Comparison of ENCODE assay signal across 28 cellular contexts in the genomic region with DNA sequence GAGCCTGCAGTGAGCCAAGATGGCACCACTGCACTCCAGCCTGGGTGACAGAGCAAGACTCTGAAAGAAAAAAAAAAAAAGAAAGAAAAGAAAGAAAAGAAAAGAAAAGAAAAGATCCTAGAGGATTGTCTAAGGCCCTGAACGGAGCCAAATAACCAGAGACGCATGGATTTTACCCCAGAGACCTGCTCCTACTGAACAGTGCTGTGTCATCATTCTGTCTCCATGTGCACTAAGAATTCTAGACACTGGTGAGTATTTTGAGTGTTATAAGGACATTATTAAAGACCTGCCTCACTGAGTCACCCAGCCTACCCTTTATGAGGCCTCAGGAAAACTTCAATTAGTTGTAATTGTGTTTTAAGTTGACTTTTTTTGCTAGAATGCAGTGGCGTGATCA.
"Had no signal": no experiment of that assay in that cellular context is flagged by ENCODE, and none has a peak within 500 bp of the region (broad histone marks: within the 10 kb centered on the region; RNA-seq: fewer than 3 reads in every experiment).

No MANE protein-coding gene starts in this region.

- H2AFZ ChIP-seq: hepatocyte had no signal

- H3K9me3 ChIP-seq: colonic mucosa, esophagus muscularis mucosa, esophagus squamous epithelium, gastrocnemius medialis, gastroesophageal sphincter, heart left ventricle, heart right ventricle had no signal

- H3K27ac ChIP-seq: colonic mucosa, coronary artery, dorsolateral prefrontal cortex, epithelial cell of prostate, esophagus muscularis mucosa, esophagus squamous epithelium, foreskin keratinocyte, gastrocnemius medialis, gastroesophageal sphincter, heart left ventricle, heart right ventricle, hepatocyte had no signal

- DNase-seq: colonic mucosa; cortex of kidney; dermis blood vessel endothelial cell; dorsolateral prefrontal cortex; effector CD4-positive, alpha-beta T cell; effector CD8-positive, alpha-beta T cell; effector memory CD4-positive, alpha-beta T cell; effector memory CD8-positive, alpha-beta T cell; endodermal cell; erythroblast; esophagus squamous epithelium; foreskin keratinocyte; foreskin melanocyte; gastrocnemius medialis; glutamatergic neuron; head of caudate nucleus; heart left ventricle; heart right ventricle had no signal

- H3K27me3 ChIP-seq: colonic mucosa, dorsolateral prefrontal cortex, esophagus muscularis mucosa, esophagus squamous epithelium, foreskin keratinocyte, gastrocnemius medialis, gastroesophageal sphincter, heart left ventricle, heart right ventricle, hepatocyte had no signal

- H3K36me3 ChIP-seq: colonic mucosa, esophagus muscularis mucosa, esophagus squamous epithelium, gastrocnemius medialis, gastroesophageal sphincter, heart left ventricle had no signal

- H3K4me3 ChIP-seq: colonic mucosa, coronary artery, dorsolateral prefrontal cortex, esophagus muscularis mucosa, esophagus squamous epithelium, gastrocnemius medialis, gastroesophageal sphincter, heart left ventricle, heart right ventricle, hepatocyte had no signal

- ATAC-seq: effector memory CD8-positive, alpha-beta T cell; esophagus mucosa; foreskin keratinocyte; gastrocnemius medialis; gastroesophageal sphincter; heart left ventricle; heart right ventricle had no signal

- H3K4me2 ChIP-seq: hepatocyte had no signal

- H3K4me1 ChIP-seq: colonic mucosa, esophagus squamous epithelium, foreskin keratinocyte, gastrocnemius medialis, heart left ventricle, heart right ventricle had no signal

- FAIRE-seq: colon, endometrium, endothelial cell of umbilical vein, frontal cortex had no signal

- H3K79me2 ChIP-seq: hepatocyte had no signal
